8 cellular contexts compared by ENCODE assay signal in the genomic region with DNA sequence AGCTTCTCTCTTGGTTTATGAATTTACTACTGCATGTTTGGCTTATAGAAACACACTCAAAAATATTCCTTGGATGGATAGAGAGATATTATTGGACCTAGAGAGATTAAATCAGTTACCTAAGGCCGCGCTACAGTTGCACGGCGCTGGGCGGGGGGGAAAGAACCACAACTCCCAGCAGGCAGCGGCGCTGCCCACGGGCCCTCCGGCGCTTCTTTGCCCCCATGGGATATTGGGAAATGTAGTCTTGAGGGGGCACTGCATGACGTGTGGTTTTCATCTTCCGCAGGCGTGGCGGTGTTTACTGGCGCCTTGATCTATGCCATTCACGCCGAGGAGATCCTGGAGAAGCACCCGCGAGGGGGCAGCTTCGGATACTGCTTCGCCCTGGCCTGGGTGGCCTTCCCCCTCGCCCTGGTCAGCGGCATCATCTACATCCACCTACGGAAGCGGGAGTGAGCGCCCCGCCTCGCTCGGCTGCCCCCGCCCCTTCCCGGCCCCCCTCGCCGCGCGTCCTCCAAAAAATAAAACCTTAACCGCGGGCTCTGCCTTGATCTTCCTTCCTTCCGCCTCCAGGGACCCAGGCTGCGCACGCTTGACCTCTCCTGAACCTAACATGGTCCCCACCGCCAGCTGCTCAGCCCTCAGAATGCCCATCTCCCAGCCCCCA. TPM values are rescaled to one million over a fixed set of nuclear protein-coding genes. Genes with fewer than 3 reads are reported as not detected.
DNase-seq lines count a peak whose midpoint lies in the region; ATAC-seq lines count a peak whose summit lies in the region.

No MANE protein-coding gene starts in this region.

- H3K36me3 ChIP-seq in duodenal mucosa (ENCODE audit: control insufficient read depth in 1 of 2, insufficient read depth in 2 of 2, low read length in 2 of 2), result no peaks in the 10 kb centered on the region

- no peaks in the 10 kb centered on the region for H3K27me3 ChIP-seq in duodenal mucosa (ENCODE audit: control insufficient read depth in 1 of 2, insufficient read depth in 2 of 2, low read length in 2 of 2)

- H3K36me3 Mint-ChIP-seq in activated CD4-positive, alpha-beta memory T cell treated with anti-CD3 and anti-CD28 coated beads, Interleukin-2, amount 10 ng/mL, durations not matched to agents 7 days and 5 days (ENCODE audit: low read depth), result peaks cover 72% of the 10 kb centered on the region

- peak overlapping the region; percentile 81 for H3K9ac ChIP-seq in duodenal mucosa (ENCODE audit: low read depth in 1 of 2, low read length in 2 of 2)

- peaks cover 74% of the 10 kb centered on the region for H3K4me1 Mint-ChIP-seq in activated CD4-positive, alpha-beta memory T cell treated with anti-CD3 and anti-CD28 coated beads, Interleukin-2, amount 10 ng/mL, durations not matched to agents 7 days and 5 days

- H3K4me3 ChIP-seq in duodenal mucosa (ENCODE audit: low read depth in 1 of 2, low read length in 2 of 2), result peak overlapping the region; percentile 73 to 76

- ATAC-seq in HG02678 (IDR thresholded peaks at IDR 0.05; ENCODE audit: unreplicated experiment), result peak; percentile 34

- peaks cover 3% of the 10 kb centered on the region for H3K9me3 Mint-ChIP-seq in activated CD4-positive, alpha-beta memory T cell treated with anti-CD3 and anti-CD28 coated beads, Interleukin-2, amount 10 ng/mL, durations not matched to agents 7 days and 5 days

- H3K4me1 ChIP-seq in duodenal mucosa (ENCODE audit: control insufficient read depth in 1 of 2, insufficient read depth in 2 of 2, low read length in 2 of 2), result peaks cover 39 to 57% of the 10 kb centered on the region in 2 donors

- peak; percentile 90 for DNase-seq in D341Med (ENCODE audit: low spot score)
- peak; percentile 88 for DNase-seq in NCI-H345 (lab: John Stamatoyannopoulos, UW)
- peak; percentile 90 for DNase-seq in activated CD4-positive, alpha-beta memory T cell treated with anti-CD3 and anti-CD28 coated beads, Interleukin-2, amount 10 ng/mL, durations not matched to agents 7 days and 5 days
- DNase-seq in midbrain (lab: John Stamatoyannopoulos, UW), result peak; percentile 92
- DNase-seq in stimulated activated CD8-positive, alpha-beta memory T cell treated with anti-CD3 and anti-CD28 coated beads, Interleukin-2, amount 100 ng/mL, for 48 hours (ENCODE audit: low read depth in 2 of 2), result peak; percentile 67 to 74
- DNase-seq in NK-92 treated with Interleukin-12 subunit alpha and Interleukin-12 subunit beta, amount 100 ng/mL, for 24 hours (lab: John Stamatoyannopoulos, UW), result no peak

- peak overlapping the region; percentile 89 for H3K27ac ChIP-seq in duodenal mucosa (ENCODE audit: low read depth, low read length)

- H3K9me3 ChIP-seq in duodenal mucosa (ENCODE audit: control insufficient read depth in 1 of 2, low read length in 2 of 2), result peaks cover 0 to 5% of the 10 kb centered on the region in 2 donors

- CTCF ChIA-PET in activated CD4-positive, alpha-beta memory T cell treated with anti-CD3 and anti-CD28 coated beads, Interleukin-2, amount 10 ng/mL, durations not matched to agents 7 days and 5 days (lab: Charles Lee), result interaction anchor here (0.7 to 2.7 kb wide), 4 partner anchors 8 to 164 kb away, joined by 3 to 18 read pairs (median 6); partner anchors contain the start of genes SYNGR4 and TMEM143

- H3K27ac Mint-ChIP-seq in activated CD4-positive, alpha-beta memory T cell treated with anti-CD3 and anti-CD28 coated beads, Interleukin-2, amount 10 ng/mL, durations not matched to agents 7 days and 5 days, result peak overlapping the region; percentile 95

- POLR2A ChIA-PET in activated CD4-positive, alpha-beta memory T cell treated with anti-CD3 and anti-CD28 coated beads, Interleukin-2, amount 10 ng/mL, durations not matched to agents 7 days and 5 days (lab: Charles Lee), result interaction anchor here (1.0 to 7.1 kb wide), 6 partner anchors 8 to 288 kb away, joined by 3 to 265 read pairs (median 3); partner anchors contain the start of genes EMP3, PLA2G4C, SYNGR4 and TMEM143

- H3K27me3 Mint-ChIP-seq in activated CD4-positive, alpha-beta memory T cell treated with anti-CD3 and anti-CD28 coated beads, Interleukin-2, amount 10 ng/mL, durations not matched to agents 7 days and 5 days, result no peaks in the 10 kb centered on the region

- peak overlapping the region; percentile 73 for H3K4me3 Mint-ChIP-seq in activated CD4-positive, alpha-beta memory T cell treated with anti-CD3 and anti-CD28 coated beads, Interleukin-2, amount 10 ng/mL, durations not matched to agents 7 days and 5 days

RNA-seq across cellular contexts. Expression of gene EMP3, which starts 4.8 kb away (rescaled TPM):
- total RNA-seq in activated CD4-positive, alpha-beta memory T cell treated with anti-CD3 and anti-CD28 coated beads, Interleukin-2, amount 10 ng/mL, durations not matched to agents 7 days and 5 days, result 100 to 1,000 TPM; 418 to 447 TPM

RNA-seq across cellular contexts. Expression of gene TMEM143, which starts 33.6 kb away (rescaled TPM):
- total RNA-seq in activated CD4-positive, alpha-beta memory T cell treated with anti-CD3 and anti-CD28 coated beads, Interleukin-2, amount 10 ng/mL, durations not matched to agents 7 days and 5 days, result 10 to 100 TPM; 17.4 to 18.2 TPM

RNA-seq across cellular contexts. Expression of gene SYNGR4, which starts 34.0 kb away (rescaled TPM):
- under 1 TPM in 1 of 2 experiments, not detected in 1; 0.28 TPM for total RNA-seq in activated CD4-positive, alpha-beta memory T cell treated with anti-CD3 and anti-CD28 coated beads, Interleukin-2, amount 10 ng/mL, durations not matched to agents 7 days and 5 days
